ENCODE assay signal across 8 cellular contexts in the genomic region with DNA sequence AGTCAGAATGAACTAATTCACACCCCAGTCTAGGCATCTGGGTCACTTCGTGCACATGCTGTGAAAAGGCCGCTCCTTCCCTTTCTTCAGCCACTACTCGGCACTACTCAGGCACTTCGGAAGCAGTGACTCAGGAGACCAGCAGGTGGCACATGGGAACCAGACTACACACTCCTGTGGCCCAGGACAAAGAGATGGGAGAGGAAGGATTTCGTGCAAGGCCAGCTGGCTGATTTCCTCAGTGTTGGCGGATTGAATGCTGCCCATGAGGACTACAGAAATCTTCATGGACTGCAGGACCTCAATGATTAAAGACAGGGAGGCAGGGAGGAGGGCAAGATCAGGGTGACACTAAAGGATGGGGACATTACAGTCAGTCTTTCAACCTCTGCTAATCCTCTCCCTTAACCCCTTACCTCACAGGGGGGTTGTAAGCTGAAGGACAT.
DNase-seq lines count a peak whose midpoint lies in the region; ATAC-seq and TF ChIP-seq lines count a peak whose summit lies in the region.

No MANE protein-coding gene starts in this region.

- H3K36me3 ChIP-seq in Peyer's patch, result no peaks in the 10 kb centered on the region
- H3K36me3 ChIP-seq in upper lobe of right lung, result no peaks in the 10 kb centered on the region

- TF ChIP-seq CTCF in LNCAP (IDR thresholded peaks at IDR 0.05) (peak; percentile 57), Peyer's patch (IDR thresholded peaks at IDR 0.05) (peak; percentile 49 to 89 (median 82)), fibroblast of villous mesenchyme (IDR thresholded peaks at IDR 0.05; ENCODE audit: insufficient read depth, low read depth, low read length) (peak; percentile 97), upper lobe of right lung (IDR thresholded peaks at IDR 0.05) (peak; percentile 82)

- intact Hi-C loops in upper lobe of right lung (cut with DNase I), result no loop called here

- no peaks in the 10 kb centered on the region for H3K27me3 ChIP-seq in Peyer's patch
- H3K27me3 ChIP-seq in upper lobe of right lung, result no peaks in the 10 kb centered on the region

- ATAC-seq in upper lobe of right lung, result peak; percentile 99

- no peak for TF ChIP-seq POLR2A in Peyer's patch (IDR thresholded peaks at IDR 0.05)

- DNase-seq in GDM1 (lab: John Stamatoyannopoulos, UW) (peak; percentile 52), GOT3 (lab: John Stamatoyannopoulos, UW) (peak; percentile 45), Peyer's patch (peak; percentile 77 to 93 (median 88)), fibroblast of villous mesenchyme (ENCODE audit: low read depth) (peak; percentile 79), nucleus accumbens (lab: John Stamatoyannopoulos, UW) (peak; percentile 1 to 89 (median 56)), upper lobe of right lung (peak; percentile 82)
- peak; percentile 14 to 19 for DNase-seq in activated T-helper 1 cell treated with anti-CD3 and anti-CD28 coated beads, Interleukin-2, amount 50 U/mL, for 16 hours (ENCODE audit: low read depth in 1 of 2, low spot score in 1 of 2)

- H3K4me3 ChIP-seq in Peyer's patch (no peak overlapping the region), fibroblast of villous mesenchyme (ENCODE audit: low read depth, low read length) (peak overlapping the region; percentile 13), upper lobe of right lung (no peak overlapping the region)

- no peaks in the 10 kb centered on the region for H3K4me1 ChIP-seq in Peyer's patch
- no peaks in the 10 kb centered on the region for H3K4me1 ChIP-seq in upper lobe of right lung

- H3K27ac ChIP-seq in Peyer's patch, result peak overlapping the region in 1 of 4 donors; percentile 28
- no peak overlapping the region for H3K27ac ChIP-seq in upper lobe of right lung

- H3K9me3 ChIP-seq in Peyer's patch (no peaks in the 10 kb centered on the region), upper lobe of right lung (no peaks in the 10 kb centered on the region)

Comparison
In these comparisons a context has a peak if more than half of its experiments do, and no peak if none do; other contexts are left out.
1. DNase-seq: peak in every context shown above with its lines; median percentile 88 in Peyer's patch; 82 in upper lobe of right lung; 79 in fibroblast of villous mesenchyme; 56 in nucleus accumbens; 52 in GDM1; 45 in GOT3; 16 in activated T-helper 1 cell treated with anti-CD3 and anti-CD28 coated beads, Interleukin-2, amount 50 U/mL, for 16 hours.